Comparison of ENCODE assay signal across 18 cellular contexts in the genomic region with DNA sequence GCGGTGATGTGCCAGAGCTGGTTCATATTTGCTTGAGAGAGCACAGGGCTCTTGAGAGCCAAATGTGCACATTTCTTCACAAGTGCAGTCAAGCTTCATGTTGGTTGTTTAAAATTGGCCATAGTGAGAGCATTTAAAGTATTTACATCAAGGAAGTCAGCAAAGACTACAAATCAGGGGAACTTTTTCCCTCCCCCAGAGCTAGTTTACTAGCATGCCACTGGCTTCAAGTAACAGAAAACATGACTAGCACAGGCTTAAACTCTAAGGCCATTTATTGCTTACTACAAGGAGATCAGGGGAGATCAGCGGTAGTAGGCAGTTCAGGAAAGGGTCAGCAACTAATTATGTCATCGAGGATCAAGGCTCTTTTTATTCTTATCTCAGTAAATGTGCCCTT.
A peak's percentile ranks its signal among the peaks of the same experiment; 100 is the strongest.
DNase-seq lines count a peak whose midpoint lies in the region; ATAC-seq and TF ChIP-seq lines count a peak whose summit lies in the region.
"Had no signal": no experiment of that assay in that cellular context is flagged by ENCODE, and none has a peak within 500 bp of the region (broad histone marks: within the 10 kb centered on the region; RNA-seq: fewer than 3 reads in every experiment).

No MANE protein-coding gene starts in this region.

- H3K9me2 ChIP-seq in Loucy (replicated peaks; ENCODE audit: low read depth, low read length) = no peaks in the 10 kb centered on the region

- no peak overlapping the region for H3K4me2 ChIP-seq in Loucy (ENCODE audit: low read depth, low read length, poor library complexity, severe bottlenecking)

- TF ChIP-seq CTCF in Loucy (conservative IDR thresholded peaks at IDR 0.05; ENCODE audit: low read length) = no peak

- no peaks in the 10 kb centered on the region for H3K9me3 ChIP-seq in Loucy (ENCODE audit: insufficient read depth, low read depth, low read length)
- H3K9me3 ChIP-seq: Peyer's patch had no signal

- ATAC-seq in GM18519 (IDR thresholded peaks at IDR 0.05; ENCODE audit: low FRiP score, unreplicated experiment) (peak; percentile 53), GM21786 (IDR thresholded peaks at IDR 0.05; ENCODE audit: unreplicated experiment) (no peak)
- ATAC-seq: HCT116, Right ventricle myocardium inferior had no signal

- no peak overlapping the region for H3K9ac ChIP-seq in Loucy (ENCODE audit: low read depth, low read length, poor library complexity, severe bottlenecking)

- H3K4me1 ChIP-seq in Loucy (ENCODE audit: insufficient read depth, low read length, poor library complexity, severe bottlenecking) = no peaks in the 10 kb centered on the region
- H3K4me1 ChIP-seq: Peyer's patch had no signal

- H2AFZ ChIP-seq in Loucy (ENCODE audit: low read length) = 0 out of 2 replicates have a peak overlapping the region, but pooled peaks have one; percentile 7

- no peaks in the 10 kb centered on the region for H3F3A ChIP-seq in Loucy (ENCODE audit: low read depth)

- no peaks in the 10 kb centered on the region for H3K27me3 ChIP-seq in Loucy (ENCODE audit: insufficient read depth, low read length, poor library complexity, severe bottlenecking)
- H3K27me3 ChIP-seq: Peyer's patch had no signal

- no peak overlapping the region for H3K4me3 ChIP-seq in Loucy (ENCODE audit: low read length, poor library complexity, severe bottlenecking)
- H3K4me3 ChIP-seq: Peyer's patch had no signal

- H4K20me1 ChIP-seq in Loucy (ENCODE audit: insufficient read depth, low read length, poor library complexity, severe bottlenecking) = no peaks in the 10 kb centered on the region

- no peaks in the 10 kb centered on the region for H3K79me2 ChIP-seq in Loucy (ENCODE audit: insufficient read depth, low read length)

- H3K36me3 ChIP-seq in Loucy (ENCODE audit: insufficient read depth, low read length) = no peaks in the 10 kb centered on the region
- H3K36me3 ChIP-seq: Peyer's patch had no signal

- DNase-seq in germinal center (ENCODE audit: low spot score) = peak; percentile 9
- DNase-seq in retina = peak; percentile 66
- DNase-seq in amygdala (lab: John Stamatoyannopoulos, UW) = no peak
- no peak for DNase-seq in SHP77 (lab: John Stamatoyannopoulos, UW)
- DNase-seq: ACHN, AML-193, DMS 273 treated with DMSO at 0.1 percent for 48 hours, GF-D8, MV-4-11, NCI-H1417, NCI-H187 treated with DMSO at 0.1 percent for 48 hours, NCI-H510A, Peyer's patch had no signal

Comparison
In these comparisons a context has a peak if more than half of its experiments do, and no peak if none do; other contexts are left out.
1. DNase-seq: peak in germinal center (single experiment) and retina (single experiment); none in amygdala (0 of 56) and SHP77 (0 of 2).